In the genomic region with DNA sequence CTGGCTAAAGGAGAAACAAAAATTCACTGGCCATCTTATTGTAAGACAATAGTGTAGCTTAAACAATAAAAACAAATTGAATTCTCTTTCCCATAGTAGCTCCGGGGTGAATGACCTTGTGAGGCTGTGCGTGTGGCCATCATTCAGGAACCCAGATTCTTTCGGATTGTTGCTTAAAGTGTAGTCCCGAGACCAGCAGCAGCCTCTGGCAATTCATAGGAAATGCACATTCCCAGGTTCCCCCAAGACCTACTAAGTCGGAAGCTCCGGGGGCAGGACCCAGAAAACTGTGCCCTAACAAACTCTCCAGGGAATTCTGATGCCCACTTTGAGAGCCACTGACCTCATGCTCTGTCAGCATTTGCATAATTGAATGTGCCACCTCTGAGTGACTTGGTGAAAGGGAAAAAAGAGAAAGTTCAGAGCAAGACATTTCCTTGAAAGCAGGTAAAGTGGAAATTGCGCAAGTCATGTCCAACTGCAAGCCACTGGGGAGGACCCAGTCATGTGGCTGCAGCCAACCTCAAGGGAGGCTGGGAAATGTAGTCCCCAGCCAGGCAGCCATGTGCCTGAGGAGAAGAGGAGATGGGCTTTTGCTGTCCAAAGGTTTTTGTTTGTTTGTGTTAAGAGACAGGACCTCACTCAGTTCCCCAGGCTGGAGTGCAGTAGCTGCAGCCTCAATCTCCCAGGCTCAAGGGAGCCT, we compare ENCODE assay signal across 9 cellular contexts. TPM values are rescaled to one million over a fixed set of nuclear protein-coding genes. Genes with fewer than 3 reads are reported as not detected.
DNase-seq lines count a peak whose midpoint lies in the region; ATAC-seq and FAIRE-seq lines count a peak whose summit lies in the region.
"Had no signal": no experiment of that assay in that cellular context is flagged by ENCODE, and none has a peak within 500 bp of the region (broad histone marks: within the 10 kb centered on the region; RNA-seq: fewer than 3 reads in every experiment).

No MANE protein-coding gene starts in this region.

- peak overlapping the region; percentile 73 for H3K4me3 Mint-ChIP-seq in activated naive CD8-positive, alpha-beta T cell treated with anti-CD3 and anti-CD28 coated beads, Interleukin-2, amount 10 ng/mL, durations not matched to agents 7 days and 5 days
- peak overlapping the region; percentile 19 for H3K4me3 Mint-ChIP-seq in stimulated activated naive CD8-positive, alpha-beta T cell treated with anti-CD3 and anti-CD28 coated beads, Interleukin-15, Interleukin-2, amounts not matched to agents 100 ng/mL and 50 ng/mL, for 24 hours
- peak overlapping the region in 2 of 7 donors; percentile 9 to 49 for H3K4me3 Mint-ChIP-seq in CD8-positive, alpha-beta memory T cell
- H3K4me3 Mint-ChIP-seq in CD4-positive, alpha-beta memory T cell: peak overlapping the region in 3 of 8 donors; percentile 5 to 57 (median 45)

- no peak overlapping the region for H3K4me3 ChIP-seq in CD8-positive, alpha-beta memory T cell (ENCODE audit: low read length)
- H3K4me3 ChIP-seq in CD4-positive, alpha-beta memory T cell (ENCODE audit: low read length in 2 of 2): no peak overlapping the region
- H3K4me3 ChIP-seq: skin epidermis had no signal

- H3K27ac Mint-ChIP-seq in activated naive CD8-positive, alpha-beta T cell treated with anti-CD3 and anti-CD28 coated beads, Interleukin-2, amount 10 ng/mL, durations not matched to agents 7 days and 5 days: peak overlapping the region; percentile 76
- H3K27ac Mint-ChIP-seq in stimulated activated naive CD8-positive, alpha-beta T cell treated with anti-CD3 and anti-CD28 coated beads, Interleukin-15, Interleukin-2, amounts not matched to agents 100 ng/mL and 50 ng/mL, for 24 hours: no peak overlapping the region
- peak overlapping the region in 2 of 8 donors; percentile 3 to 25 for H3K27ac Mint-ChIP-seq in CD8-positive, alpha-beta memory T cell
- H3K27ac Mint-ChIP-seq in CD4-positive, alpha-beta memory T cell: no peak overlapping the region

- no peaks in the 10 kb centered on the region for H3K36me3 ChIP-seq in CD8-positive, alpha-beta memory T cell (ENCODE audit: insufficient read depth, low read length)
- no peaks in the 10 kb centered on the region for H3K36me3 ChIP-seq in CD4-positive, alpha-beta memory T cell (ENCODE audit: insufficient read depth, low read length)

- peak; percentile 95 for ATAC-seq in activated naive CD8-positive, alpha-beta T cell treated with anti-CD3 and anti-CD28 coated beads, Interleukin-2, amount 10 ng/mL, durations not matched to agents 7 days and 5 days (ENCODE audit: low read depth)
- ATAC-seq in GM21367 (IDR thresholded peaks at IDR 0.05; ENCODE audit: unreplicated experiment): no peak

- H3K27me3 Mint-ChIP-seq in activated naive CD8-positive, alpha-beta T cell treated with anti-CD3 and anti-CD28 coated beads, Interleukin-2, amount 10 ng/mL, durations not matched to agents 7 days and 5 days: peaks cover 6% of the 10 kb centered on the region
- peaks cover 8% of the 10 kb centered on the region for H3K27me3 Mint-ChIP-seq in stimulated activated naive CD8-positive, alpha-beta T cell treated with anti-CD3 and anti-CD28 coated beads, Interleukin-15, Interleukin-2, amounts not matched to agents 100 ng/mL and 50 ng/mL, for 24 hours
- H3K27me3 Mint-ChIP-seq in CD8-positive, alpha-beta memory T cell: peaks cover 13 to 14% of the 10 kb centered on the region in 2 donors
- peaks cover 3 to 5% of the 10 kb centered on the region in 2 donors for H3K27me3 Mint-ChIP-seq in CD4-positive, alpha-beta memory T cell

- in situ Hi-C loops in Caki2 (cut with HindIII; ENCODE audit: low pct_unique_long_range_greater_than_20kb, low sequenced_read_pairs): no loop called here

- POLR2A ChIA-PET in activated naive CD8-positive, alpha-beta T cell treated with anti-CD3 and anti-CD28 coated beads, Interleukin-2, amount 10 ng/mL, durations not matched to agents 7 days and 5 days (lab: Charles Lee): interaction anchor here (0.5 to 1.2 kb wide), 3 partner anchors 150 to 572 kb away, joined by 3 to 4 read pairs (median 3); no protein-coding TSS in a partner anchor
- POLR2A ChIA-PET in CD8-positive, alpha-beta memory T cell (lab: Charles Lee): no interaction called here
- POLR2A ChIA-PET in CD4-positive, alpha-beta memory T cell (lab: Charles Lee; ENCODE audit: partially characterized antibody): no interaction called here

- H3K4me1 ChIP-seq in CD8-positive, alpha-beta memory T cell (ENCODE audit: insufficient read depth, low read length): peaks cover 3% of the 10 kb centered on the region
- peaks cover 3% of the 10 kb centered on the region for H3K4me1 ChIP-seq in CD4-positive, alpha-beta memory T cell (ENCODE audit: insufficient read depth, low read length)

- peak; percentile 72 for FAIRE-seq in islet of Langerhans (lab: Jason Lieb, UNC)

- no peaks in the 10 kb centered on the region for H3K9me3 ChIP-seq in CD8-positive, alpha-beta memory T cell (ENCODE audit: low read length)
- H3K9me3 ChIP-seq in CD4-positive, alpha-beta memory T cell (ENCODE audit: control insufficient read depth in 1 of 2, low read length in 2 of 2): peaks cover 0 to 9% of the 10 kb centered on the region in 2 donors

- intact Hi-C loops in CD4-positive, alpha-beta memory T cell (cut with micrococcal nuclease): no loop called here

- H3K9me3 Mint-ChIP-seq in activated naive CD8-positive, alpha-beta T cell treated with anti-CD3 and anti-CD28 coated beads, Interleukin-2, amount 10 ng/mL, durations not matched to agents 7 days and 5 days: peaks cover 14% of the 10 kb centered on the region
- peaks cover 17% of the 10 kb centered on the region for H3K9me3 Mint-ChIP-seq in stimulated activated naive CD8-positive, alpha-beta T cell treated with anti-CD3 and anti-CD28 coated beads, Interleukin-15, Interleukin-2, amounts not matched to agents 100 ng/mL and 50 ng/mL, for 24 hours
- H3K9me3 Mint-ChIP-seq in CD8-positive, alpha-beta memory T cell: peaks cover 7 to 21% (median 17%) of the 10 kb centered on the region in 5 donors
- peaks cover 2 to 20% (median 15%) of the 10 kb centered on the region in 8 donors for H3K9me3 Mint-ChIP-seq in CD4-positive, alpha-beta memory T cell

- no peaks in the 10 kb centered on the region for H3K27me3 ChIP-seq in CD8-positive, alpha-beta memory T cell (ENCODE audit: insufficient read depth, low read length, poor library complexity, severe bottlenecking)
- no peaks in the 10 kb centered on the region for H3K27me3 ChIP-seq in CD4-positive, alpha-beta memory T cell (ENCODE audit: insufficient read depth, low read length)

- H3K4me1 Mint-ChIP-seq in activated naive CD8-positive, alpha-beta T cell treated with anti-CD3 and anti-CD28 coated beads, Interleukin-2, amount 10 ng/mL, durations not matched to agents 7 days and 5 days: peaks cover 10% of the 10 kb centered on the region
- H3K4me1 Mint-ChIP-seq in stimulated activated naive CD8-positive, alpha-beta T cell treated with anti-CD3 and anti-CD28 coated beads, Interleukin-15, Interleukin-2, amounts not matched to agents 100 ng/mL and 50 ng/mL, for 24 hours (ENCODE audit: low read depth): peaks cover 5% of the 10 kb centered on the region
- H3K4me1 Mint-ChIP-seq in CD8-positive, alpha-beta memory T cell: peaks cover 3 to 4% (median 4%) of the 10 kb centered on the region in 3 donors
- H3K4me1 Mint-ChIP-seq in CD4-positive, alpha-beta memory T cell: peaks cover 0 to 5% (median 4%) of the 10 kb centered on the region in 4 donors

- H3K27ac ChIP-seq in CD8-positive, alpha-beta memory T cell (ENCODE audit: low read depth, low read length): no peak overlapping the region
- H3K27ac ChIP-seq in CD4-positive, alpha-beta memory T cell (ENCODE audit: low read depth, low read length): no peak overlapping the region
- H3K27ac ChIP-seq: skin epidermis had no signal

- CTCF ChIA-PET in CD8-positive, alpha-beta memory T cell (lab: Charles Lee): interaction anchor here (1.0 to 1.1 kb wide), 2 partner anchors 17 to 23 kb away, joined by 3 read pairs; no protein-coding TSS in a partner anchor
- CTCF ChIA-PET in CD4-positive, alpha-beta memory T cell (lab: Charles Lee; ENCODE audit: partially characterized antibody): interaction anchor here (1.6 to 6.2 kb wide), 2 partner anchors 10 to 24 kb away, joined by 5 to 70 read pairs; no protein-coding TSS in a partner anchor

- peaks cover 7% of the 10 kb centered on the region for H3K36me3 Mint-ChIP-seq in activated naive CD8-positive, alpha-beta T cell treated with anti-CD3 and anti-CD28 coated beads, Interleukin-2, amount 10 ng/mL, durations not matched to agents 7 days and 5 days
- H3K36me3 Mint-ChIP-seq in stimulated activated naive CD8-positive, alpha-beta T cell treated with anti-CD3 and anti-CD28 coated beads, Interleukin-15, Interleukin-2, amounts not matched to agents 100 ng/mL and 50 ng/mL, for 24 hours (ENCODE audit: low read depth): peaks cover 10% of the 10 kb centered on the region
- peaks cover 2 to 21% (median 3%) of the 10 kb centered on the region in 3 donors for H3K36me3 Mint-ChIP-seq in CD8-positive, alpha-beta memory T cell
- peaks cover 0 to 10% of the 10 kb centered on the region in 2 donors for H3K36me3 Mint-ChIP-seq in CD4-positive, alpha-beta memory T cell

- DNase-seq in Caki2 (ENCODE audit: low read depth): peak; percentile 66
- DNase-seq in HuH-7.5 (ENCODE audit: low spot score): peak; percentile 60
- DNase-seq in activated naive CD8-positive, alpha-beta T cell treated with anti-CD3 and anti-CD28 coated beads, Interleukin-2, amount 10 ng/mL, durations not matched to agents 7 days and 5 days: no peak
- DNase-seq in CD8-positive, alpha-beta memory T cell: no peak
- DNase-seq in CD4-positive, alpha-beta memory T cell: no peak

RNA-seq across cellular contexts. Expression of a gene that starts 50.7 kb away (rescaled TPM):
- total RNA-seq in Caki2 (2014; rRNA removed; shearing (Covaris generic); ENCODE audit: low replicate concordance): not detected in 2 replicates
- under 1 TPM; 0.22 to 0.23 TPM for total RNA-seq in activated naive CD8-positive, alpha-beta T cell treated with anti-CD3 and anti-CD28 coated beads, Interleukin-2, amount 10 ng/mL, durations not matched to agents 7 days and 5 days
- total RNA-seq in CD8-positive, alpha-beta memory T cell: under 1 TPM in 1 of 2 experiments, not detected in 1; 0.04 TPM
- polyA plus RNA-seq in CD8-positive, alpha-beta memory T cell: not detected
- total RNA-seq in CD4-positive, alpha-beta memory T cell: 1 to 10 TPM; 1.2 TPM
- under 1 TPM; 0.24 to 0.34 TPM for polyA plus RNA-seq in CD4-positive, alpha-beta memory T cell

RNA-seq across cellular contexts. Expression of a gene that starts 54.8 kb away (rescaled TPM):
- 126 and 145 TPM in 2 replicates for total RNA-seq in Caki2 (2014; rRNA removed; shearing (Covaris generic); ENCODE audit: low replicate concordance)
- 100 to 1,000 TPM; 485 to 503 TPM for total RNA-seq in activated naive CD8-positive, alpha-beta T cell treated with anti-CD3 and anti-CD28 coated beads, Interleukin-2, amount 10 ng/mL, durations not matched to agents 7 days and 5 days
- total RNA-seq in CD8-positive, alpha-beta memory T cell: 100 to 1,000 TPM; 465 to 493 TPM
- polyA plus RNA-seq in CD8-positive, alpha-beta memory T cell: 168 TPM
- 100 to 1,000 TPM; 206 to 212 TPM for total RNA-seq in CD4-positive, alpha-beta memory T cell
- polyA plus RNA-seq in CD4-positive, alpha-beta memory T cell: 100 to 1,000 TPM; 169 to 176 TPM

Comparison
In these comparisons a context has a peak if more than half of its experiments do, and no peak if none do; other contexts are left out.
1. DNase-seq: peak in Caki2 (single experiment) and HuH-7.5 (single experiment); none in activated naive CD8-positive, alpha-beta T cell treated with anti-CD3 and anti-CD28 coated beads, Interleukin-2, amount 10 ng/mL, durations not matched to agents 7 days and 5 days (single experiment), CD8-positive, alpha-beta memory T cell (0 of 5) and CD4-positive, alpha-beta memory T cell (0 of 5).